ENCODE assay signal across 30 cellular contexts in the genomic region with DNA sequence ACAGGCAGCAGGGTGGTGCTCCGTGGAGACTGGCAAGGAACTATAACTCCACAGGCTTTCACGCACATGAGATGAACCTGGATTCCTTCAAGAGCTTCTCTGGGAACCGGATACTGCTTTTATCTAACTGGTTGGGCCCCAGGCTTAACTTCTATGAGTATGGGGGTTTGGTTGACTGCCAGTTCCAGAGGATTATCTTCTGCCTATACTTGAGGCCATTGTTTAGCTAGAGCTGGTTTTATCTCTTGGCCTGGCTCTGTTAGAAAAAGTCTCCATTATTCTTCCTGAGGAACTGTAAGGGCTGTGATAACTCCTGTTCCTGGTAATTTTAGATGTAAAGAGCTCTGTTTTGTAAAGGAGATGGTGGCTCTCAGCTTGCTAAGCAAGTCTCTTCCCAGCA.
"Had no signal": no experiment of that assay in that cellular context is flagged by ENCODE, and none has a peak within 500 bp of the region (broad histone marks: within the 10 kb centered on the region; RNA-seq: fewer than 3 reads in every experiment).

No MANE protein-coding gene starts in this region.

- H3K9me3 ChIP-seq: gastrocnemius medialis, thyroid gland, upper lobe of right lung had no signal

- H3K27ac ChIP-seq: body of pancreas, epithelial cell of prostate, esophagus squamous epithelium, gastrocnemius medialis, hepatocyte, neural progenitor cell, parathyroid adenoma, right atrium auricular region, stomach, thyroid gland, upper lobe of right lung had no signal

- H3K36me3 ChIP-seq: esophagus squamous epithelium, gastrocnemius medialis, neural progenitor cell, right atrium auricular region, stomach, thyroid gland, upper lobe of right lung had no signal

- ATAC-seq: activated CD4-positive, alpha-beta T cell treated with anti-CD3 and anti-CD28 coated beads for 36 hours; activated CD8-positive, alpha-beta memory T cell treated with anti-CD3 and anti-CD28 coated beads, Interleukin-2, amount 10 ng/mL, durations not matched to agents 7 days and 5 days; activated CD8-positive, alpha-beta T cell treated with anti-CD3 and anti-CD28 coated beads, Interleukin-2, amount 10 ng/mL, durations not matched to agents 7 days and 5 days; activated naive CD4-positive, alpha-beta T cell treated with anti-CD3 and anti-CD28 coated beads, Interleukin-2, amount 50 U/mL, for 72 hours; body of pancreas; gastrocnemius medialis; left cardiac atrium; left ventricle myocardium superior; naive thymus-derived CD8-positive, alpha-beta T cell; stimulated activated naive B cell treated with anti-CD40 and anti-IgM and Interleukin-4, amounts not matched to agents 10 μg/mL and 1 μg/mL and 100 μg/mL, for 72 hours; upper lobe of right lung had no signal

- DNase-seq: activated CD4-positive, alpha-beta T cell treated with anti-CD3 and anti-CD28 coated beads for 36 hours; activated CD4-positive, CD25-positive, alpha-beta regulatory T cell; activated CD8-positive, alpha-beta memory T cell treated with anti-CD3 and anti-CD28 coated beads, Interleukin-2, amount 10 ng/mL, durations not matched to agents 7 days and 5 days; activated CD8-positive, alpha-beta T cell treated with anti-CD3 and anti-CD28 coated beads, Interleukin-2, amount 10 ng/mL, durations not matched to agents 7 days and 5 days; activated naive CD4-positive, alpha-beta T cell; activated T-cell treated with anti-CD3 and anti-CD28 coated beads, Interleukin-2, amount 50 U/mL, for 48 hours; aorta; body of pancreas; dermis blood vessel endothelial cell; effector CD4-positive, alpha-beta T cell; esophagus squamous epithelium; gastrocnemius medialis; glutamatergic neuron; left cardiac atrium; left ventricle myocardium superior; naive thymus-derived CD8-positive, alpha-beta T cell; occipital lobe; stimulated activated CD4-positive, alpha-beta T cell treated with anti-CD3 and anti-CD28 coated beads, Interleukin-1b, Interleukin-23, amount 100 ng/mL, for 48 hours; stimulated activated naive B cell treated with anti-CD40 and anti-IgM and Interleukin-4, amounts not matched to agents 10 μg/mL and 1 μg/mL and 100 μg/mL, for 72 hours; stomach; T-helper 9 cell; thyroid gland; upper lobe of right lung had no signal

- H3K27me3 ChIP-seq: body of pancreas, esophagus squamous epithelium, gastrocnemius medialis, hepatocyte, neural progenitor cell, right atrium auricular region, stomach, thyroid gland, upper lobe of right lung had no signal

- H3K4me1 ChIP-seq: body of pancreas, esophagus squamous epithelium, gastrocnemius medialis, parathyroid adenoma, right atrium auricular region, stomach, upper lobe of right lung had no signal

- H3K4me3 ChIP-seq: body of pancreas, esophagus squamous epithelium, gastrocnemius medialis, hepatocyte, neural progenitor cell, right atrium auricular region, smooth muscle cell, stomach, thyroid gland, upper lobe of right lung had no signal
